ENCODE assay signal across 18 cellular contexts in genomic region chr1:77395051-77395450, GRCh38.
DNase-seq lines count a peak whose midpoint lies in the region; ATAC-seq and TF ChIP-seq lines count a peak whose summit lies in the region.
"Had no signal": no experiment of that assay in that cellular context is flagged by ENCODE, and none has a peak within 500 bp of the region (broad histone marks: within the 10 kb centered on the region; RNA-seq: fewer than 3 reads in every experiment).

No MANE protein-coding gene starts in this region.

- peak overlapping the region in 1 of 59 donors; percentile 4 for H3K4me3 ChIP-seq in dorsolateral prefrontal cortex
- H3K4me3 ChIP-seq: GM23338, K562 had no signal

- H3K27ac ChIP-seq in dorsolateral prefrontal cortex (peak overlapping the region; percentile 43 to 99 (median 93)), substantia nigra (ENCODE audit: low read depth, low read length, poor library complexity, severe bottlenecking) (peak overlapping the region; percentile 96), foreskin keratinocyte (no peak overlapping the region)

- H3K27me3 ChIP-seq in dorsolateral prefrontal cortex (no peaks in the 10 kb centered on the region), foreskin keratinocyte (peaks cover 18% of the 10 kb centered on the region)
- H3K27me3 ChIP-seq: BE2C had no signal

- H3K9me3 Mint-ChIP-seq in stimulated activated effector memory CD8-positive, alpha-beta T cell treated with anti-CD3 and anti-CD28 coated beads, Interleukin-12 subunit alpha, Interleukin-12 subunit beta, amount 100 ng/mL, for 72 hours: no peaks in the 10 kb centered on the region
- H3K9me3 Mint-ChIP-seq: CD8-positive, alpha-beta T cell; GM23338 had no signal

- no peaks in the 10 kb centered on the region for H3K4me1 Mint-ChIP-seq in stimulated activated effector memory CD8-positive, alpha-beta T cell treated with anti-CD3 and anti-CD28 coated beads, Interleukin-12 subunit alpha, Interleukin-12 subunit beta, amount 100 ng/mL, for 72 hours

- peak in 2 of 56 donors; percentile 12 to 14 for TF ChIP-seq CTCF in dorsolateral prefrontal cortex (IDR thresholded peaks at IDR 0.05 in 54 of 56, conservative IDR thresholded peaks at IDR 0.05 in 2 of 56; ENCODE audit: low read depth in 1 of 56, partially characterized antibody in 56 of 56)
- no peak for TF ChIP-seq CTCF in foreskin keratinocyte (conservative IDR thresholded peaks at IDR 0.05)

- no peaks in the 10 kb centered on the region for H3K36me3 Mint-ChIP-seq in stimulated activated effector memory CD8-positive, alpha-beta T cell treated with anti-CD3 and anti-CD28 coated beads, Interleukin-12 subunit alpha, Interleukin-12 subunit beta, amount 100 ng/mL, for 72 hours

- H3K4me1 ChIP-seq in foreskin keratinocyte: no peaks in the 10 kb centered on the region

- intact Hi-C loops in dorsolateral prefrontal cortex (cut with DNase I): loop anchor here (2.0 to 5.0 kb wide), 4 partner anchors 113 to 287 kb away; partner anchors contain the start of genes ZZZ3 (in 2 of the 2) and AK5 (in 1 of the 2)

- no peak overlapping the region for H3K4me3 Mint-ChIP-seq in stimulated activated effector memory CD8-positive, alpha-beta T cell treated with anti-CD3 and anti-CD28 coated beads, Interleukin-12 subunit alpha, Interleukin-12 subunit beta, amount 100 ng/mL, for 72 hours
- H3K4me3 Mint-ChIP-seq: CD8-positive, alpha-beta T cell; GM23338 had no signal

- H3K27ac Mint-ChIP-seq in stimulated activated effector memory CD8-positive, alpha-beta T cell treated with anti-CD3 and anti-CD28 coated beads, Interleukin-12 subunit alpha, Interleukin-12 subunit beta, amount 100 ng/mL, for 72 hours: no peak overlapping the region
- H3K27ac Mint-ChIP-seq: CD8-positive, alpha-beta T cell; GM23338 had no signal

- peak; percentile 26 for DNase-seq in NCI-H69 (lab: John Stamatoyannopoulos, UW)
- no peak for DNase-seq in dorsolateral prefrontal cortex
- DNase-seq in midbrain (lab: John Stamatoyannopoulos, UW): peak; percentile 66
- no peak for DNase-seq in substantia nigra (lab: John Stamatoyannopoulos, UW)
- DNase-seq in foreskin keratinocyte: no peak
- DNase-seq in stimulated activated effector memory CD8-positive, alpha-beta T cell treated with anti-CD3 and anti-CD28 coated beads, Interleukin-12 subunit alpha, Interleukin-12 subunit beta, amount 100 ng/mL, for 72 hours (ENCODE audit: low spot score in 2 of 2): no peak
- DNase-seq in NCI-H774 (lab: John Stamatoyannopoulos, UW): no peak
- DNase-seq: BE2C; CD8-positive, alpha-beta T cell; GF-D8; NCI-H146; NCI-H2107; NCI-H226; NCI-H526; NK-92 treated with Interleukin-12 subunit alpha and Interleukin-12 subunit beta, amount 100 ng/mL, for 24 hours had no signal

- ATAC-seq in foreskin keratinocyte: no peak
- no peak for ATAC-seq in stimulated activated effector memory CD8-positive, alpha-beta T cell treated with anti-CD3 and anti-CD28 coated beads, Interleukin-12 subunit alpha, Interleukin-12 subunit beta, amount 100 ng/mL, for 72 hours
- ATAC-seq: CD8-positive, alpha-beta T cell; GM23338; K562; Right ventricle myocardium inferior had no signal

Comparison
In these comparisons a context has a peak if more than half of its experiments do, and no peak if none do; other contexts are left out.
1. DNase-seq: peak in NCI-H69 (single experiment) and midbrain (single experiment); none in dorsolateral prefrontal cortex (0 of 10), substantia nigra (0 of 49), foreskin keratinocyte (0 of 2), stimulated activated effector memory CD8-positive, alpha-beta T cell treated with anti-CD3 and anti-CD28 coated beads, Interleukin-12 subunit alpha, Interleukin-12 subunit beta, amount 100 ng/mL, for 72 hours (0 of 2) and NCI-H774 (single experiment).